18 cellular contexts compared by ENCODE assay signal in the genomic region with DNA sequence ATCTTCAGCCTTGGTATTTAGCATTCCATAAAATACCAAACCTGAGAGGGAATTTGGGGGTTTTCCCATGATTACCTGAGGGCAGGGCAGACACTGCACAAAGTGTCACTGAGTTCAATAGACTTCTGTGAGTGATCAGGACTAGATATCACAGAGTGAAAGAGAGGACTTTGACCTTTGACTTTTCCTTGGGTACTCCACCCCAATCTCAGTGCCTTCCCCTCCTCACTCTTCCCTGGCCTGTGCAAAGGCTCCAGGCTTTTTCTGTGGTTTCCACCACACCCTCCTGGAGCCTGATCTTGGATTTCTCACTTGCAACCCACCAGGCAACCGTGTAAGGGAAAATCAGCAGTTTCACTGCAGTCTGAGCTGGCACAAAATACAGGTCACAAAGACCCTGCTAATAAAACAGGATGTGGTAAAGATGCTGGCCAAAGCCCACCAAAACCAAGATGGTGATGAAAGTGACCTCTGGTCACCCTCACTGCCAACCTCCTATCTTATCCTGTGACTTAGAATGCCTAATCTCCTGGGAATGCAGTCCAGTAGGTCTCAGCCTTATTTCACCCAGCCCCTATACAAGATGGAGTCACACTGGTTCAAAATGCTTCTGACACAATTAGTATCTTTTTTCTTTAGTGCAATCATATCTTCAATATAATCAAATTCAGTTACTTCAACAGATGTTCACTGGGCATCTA.
DNase-seq lines count a peak whose midpoint lies in the region; ATAC-seq and TF ChIP-seq lines count a peak whose summit lies in the region.
"Had no signal": no experiment of that assay in that cellular context is flagged by ENCODE, and none has a peak within 500 bp of the region (broad histone marks: within the 10 kb centered on the region; RNA-seq: fewer than 3 reads in every experiment).

No MANE protein-coding gene starts in this region.

- no peaks in the 10 kb centered on the region; the same call in 1 of the 2 replicates for H3K9me3 ChIP-seq in HUES64 (ENCODE audit: insufficient read depth, low read depth, low read length)
- H3K9me3 ChIP-seq in WERI-Rb-1 (ENCODE audit: severe bottlenecking) = no peaks in the 10 kb centered on the region
- H3K9me3 ChIP-seq in stomach = peaks cover 0 to 4% (median 0%) of the 10 kb centered on the region in 4 donors
- H3K9me3 ChIP-seq: esophagus squamous epithelium, SJCRH30, testis had no signal

- peak overlapping the region; percentile 34; the same call in 1 of the 2 replicates for H3K4me3 ChIP-seq in HUES64 (ENCODE audit: low read length)
- H3K4me3 ChIP-seq in WERI-Rb-1 (ENCODE audit: low read depth, low read length) = no peak overlapping the region
- H3K4me3 ChIP-seq in stomach = no peak overlapping the region
- H3K4me3 ChIP-seq: SJCRH30, testis had no signal

- ATAC-seq in left colon (peak; percentile 82), HG02938 (IDR thresholded peaks at IDR 0.05; ENCODE audit: unreplicated experiment) (no peak)

- WGBS in HUES64 = 68% methylated on average over 1 of the region's 1 CpG
- WGBS in stomach, 5 donors = 39 to 72% (median 41%) methylated on average over 1 of the region's 1 CpG

- TF ChIP-seq POLR2A in stomach (IDR thresholded peaks at IDR 0.05) = no peak

- TF ChIP-seq CTCF in WERI-Rb-1 (IDR thresholded peaks at IDR 0.05; ENCODE audit: low read depth, low read length) (no peak), stomach (IDR thresholded peaks at IDR 0.05) (no peak)

- intact Hi-C loops in left colon (cut with DNase I, micrococcal nuclease) = no loop called here
- intact Hi-C loops in stomach (cut with DNase I; ENCODE audit: low total_unique reads) = no loop called here

- no peaks in the 10 kb centered on the region for H3K27me3 ChIP-seq in HUES64 (ENCODE audit: insufficient read depth, low read length)
- no peaks in the 10 kb centered on the region for H3K27me3 ChIP-seq in WERI-Rb-1 (ENCODE audit: insufficient read depth, low read depth, severe bottlenecking)
- H3K27me3 ChIP-seq in stomach = peaks cover 0 to 38% (median 14%) of the 10 kb centered on the region in 3 donors
- H3K27me3 ChIP-seq: SJCRH30, testis had no signal

- H3K9ac ChIP-seq in HUES64 (ENCODE audit: low read depth, low read length) = no peak overlapping the region

- DNase-seq in A172 (ENCODE audit: low spot score) = peak; percentile 63
- no peak for DNase-seq in WERI-Rb-1
- DNase-seq in left colon = no peak
- no peak for DNase-seq in UCSD-AML1 (lab: John Stamatoyannopoulos, UW; ENCODE audit: unreplicated experiment)
- no peak for DNase-seq in GM03348 (ENCODE audit: low spot score)
- no peak for DNase-seq in stomach
- DNase-seq: CD4-positive, CD25-positive, alpha-beta regulatory T cell; cortex of kidney; esophagus squamous epithelium; GF-D8; naive thymus-derived CD8-positive, alpha-beta T cell; NCI-H2081 treated with DMSO at 0.1 percent for 48 hours; stimulated activated CD4-positive, alpha-beta T cell treated with anti-CD3 and anti-CD28 coated beads, Interleukin-2, amount 100 ng/mL, for 48 hours; stimulated activated CD8-positive, alpha-beta memory T cell treated with anti-CD3 and anti-CD28 coated beads, Interleukin-4, amount 100 ng/mL, for 48 hours had no signal

- peaks cover 42% of the 10 kb centered on the region for H3K4me1 ChIP-seq in HUES64 (ENCODE audit: insufficient read depth, low read length)
- peaks cover 0 to 16% (median 7%) of the 10 kb centered on the region in 4 donors for H3K4me1 ChIP-seq in stomach
- H3K4me1 ChIP-seq: testis had no signal

- TF ChIP-seq EP300 in stomach (IDR thresholded peaks at IDR 0.05) = no peak

- peak overlapping the region; percentile 67 for H3K27ac ChIP-seq in HUES64 (ENCODE audit: low read depth, low read length)
- peak overlapping the region; percentile 27 for H3K27ac ChIP-seq in WERI-Rb-1
- H3K27ac ChIP-seq in stomach = no peak overlapping the region
- H3K27ac ChIP-seq: esophagus squamous epithelium, SJCRH30, testis had no signal

- no peaks in the 10 kb centered on the region for H3K36me3 ChIP-seq in HUES64 (ENCODE audit: insufficient read depth, low read length)
- H3K36me3 ChIP-seq in WERI-Rb-1 = no peaks in the 10 kb centered on the region
- no peaks in the 10 kb centered on the region for H3K36me3 ChIP-seq in stomach
- H3K36me3 ChIP-seq: esophagus squamous epithelium, SJCRH30 had no signal

Comparison
In these comparisons a context has a peak if more than half of its experiments do, and no peak if none do; other contexts are left out.
1. H3K27ac ChIP-seq: peak in HUES64 (single experiment) and WERI-Rb-1 (single experiment); none in stomach (0 of 5).